Comparison of ENCODE assay signal across 8 cellular contexts in genomic region chr2:12555012-12555645, GRCh38.
DNase-seq lines count a peak whose midpoint lies in the region; ATAC-seq lines count a peak whose summit lies in the region.

No MANE protein-coding gene starts in this region.

- ATAC-seq in GM21723 (IDR thresholded peaks at IDR 0.05; ENCODE audit: unreplicated experiment) (peak; percentile 41), T-helper 17 cell (peak; percentile 63), esophagus mucosa (peak; percentile 45), HG03108 (IDR thresholded peaks at IDR 0.05; ENCODE audit: unreplicated experiment) (no peak)

- no peaks in the 10 kb centered on the region for H3K36me3 ChIP-seq in ACC112 (ENCODE audit: insufficient read depth, low read length)

- peak overlapping the region; percentile 65 for H3K4me3 Mint-ChIP-seq in T-helper 17 cell

- H3K27me3 Mint-ChIP-seq in T-helper 17 cell: no peaks in the 10 kb centered on the region

- no peaks in the 10 kb centered on the region for H3K9me3 ChIP-seq in T-helper 17 cell (ENCODE audit: control insufficient read depth, low read length, poor library complexity, severe bottlenecking)

- H3K27ac ChIP-seq in ACC112 (ENCODE audit: low read depth, low read length): peak overlapping the region; percentile 34

- H3K27me3 ChIP-seq in ACC112 (ENCODE audit: insufficient read depth, low read length): no peaks in the 10 kb centered on the region

- peaks cover 2% of the 10 kb centered on the region for H3K36me3 Mint-ChIP-seq in T-helper 17 cell (ENCODE audit: low read depth)

- H2AFZ ChIP-seq in ACC112 (ENCODE audit: low read length, unreplicated experiment): peak overlapping the region; percentile 46

- no peaks in the 10 kb centered on the region for H3K79me2 ChIP-seq in ACC112 (ENCODE audit: control insufficient read depth, insufficient read depth, low read length, unreplicated experiment)

- peaks cover 29% of the 10 kb centered on the region for H3K4me1 Mint-ChIP-seq in T-helper 17 cell

- H3K27ac Mint-ChIP-seq in T-helper 17 cell: peak overlapping the region; percentile 92

- DNase-seq in T-helper 17 cell (no peak), DMS79 (lab: John Stamatoyannopoulos, UW) (no peak), NOMO-1 treated with dmso at 0.1 percent for 144 hours (lab: John Stamatoyannopoulos, UW; ENCODE audit: unreplicated experiment) (no peak)
- peak; percentile 42 for DNase-seq in stimulated activated CD4-positive, alpha-beta T cell treated with anti-CD3 and anti-CD28 coated beads, Interleukin-4, amount 100 ng/mL, for 1 hour

- H3K4me3 ChIP-seq in ACC112 (ENCODE audit: low read depth, low read length): peak overlapping the region; percentile 16; the same call in 1 of the 2 replicates

- peaks cover 27% of the 10 kb centered on the region for H3K4me1 ChIP-seq in ACC112 (ENCODE audit: control insufficient read depth, insufficient read depth, low read length, unreplicated experiment)
